ENCODE assay signal across 19 cellular contexts in genomic region chr10:94413374-94413773, GRCh38. TPM values are rescaled to one million over a fixed set of nuclear protein-coding genes. Genes with fewer than 3 reads are reported as not detected.
DNase-seq lines count a peak whose midpoint lies in the region; ATAC-seq and TF ChIP-seq lines count a peak whose summit lies in the region.
"Had no signal": no experiment of that assay in that cellular context is flagged by ENCODE, and none has a peak within 500 bp of the region (broad histone marks: within the 10 kb centered on the region; RNA-seq: fewer than 3 reads in every experiment).

No MANE protein-coding gene starts in this region.

- intact Hi-C loops in activated CD8-positive, alpha-beta T cell treated with anti-CD3 and anti-CD28 coated beads for 36 hours (cut with micrococcal nuclease): no loop called here

- TF ChIP-seq CTCF in activated CD8-positive, alpha-beta T cell treated with anti-CD3 and anti-CD28 coated beads for 36 hours (IDR thresholded peaks at IDR 0.05): no peak

- H3K4me1 Mint-ChIP-seq in activated CD8-positive, alpha-beta T cell treated with anti-CD3 and anti-CD28 coated beads, Interleukin-2, amount 10 ng/mL, durations not matched to agents 7 days and 5 days (ENCODE audit: low read depth): no peaks in the 10 kb centered on the region
- no peaks in the 10 kb centered on the region for H3K4me1 Mint-ChIP-seq in activated CD8-positive, alpha-beta T cell treated with anti-CD3 and anti-CD28 coated beads for 36 hours (ENCODE audit: low read depth)

- POLR2A ChIA-PET in activated CD8-positive, alpha-beta T cell treated with anti-CD3 and anti-CD28 coated beads, Interleukin-2, amount 10 ng/mL, durations not matched to agents 7 days and 5 days (lab: Charles Lee): interaction anchor here (0.5 kb wide), 1 partner anchor 468 kb away, joined by 3 read pairs; no protein-coding TSS in a partner anchor
- POLR2A ChIA-PET in activated CD8-positive, alpha-beta T cell treated with anti-CD3 and anti-CD28 coated beads for 36 hours (lab: Charles Lee): no interaction called here

- no peaks in the 10 kb centered on the region for H3K9me3 Mint-ChIP-seq in activated CD8-positive, alpha-beta T cell treated with anti-CD3 and anti-CD28 coated beads, Interleukin-2, amount 10 ng/mL, durations not matched to agents 7 days and 5 days (ENCODE audit: insufficient read depth)
- no peaks in the 10 kb centered on the region for H3K9me3 Mint-ChIP-seq in activated CD8-positive, alpha-beta T cell treated with anti-CD3 and anti-CD28 coated beads for 36 hours

- DNase-seq in SKM-1 treated with dmso at 0.1 percent for 144 hours (lab: John Stamatoyannopoulos, UW; ENCODE audit: unreplicated experiment) (peak; percentile 29), SKM-1 (lab: John Stamatoyannopoulos, UW; ENCODE audit: unreplicated experiment) (no peak), cerebellar cortex (ENCODE audit: low spot score) (peak; percentile 8), myocyte (ENCODE audit: low read depth) (peak; percentile 11)
- DNase-seq in activated CD8-positive, alpha-beta T cell treated with anti-CD3 and anti-CD28 coated beads, Interleukin-2, amount 10 ng/mL, durations not matched to agents 7 days and 5 days: no peak
- DNase-seq in activated CD8-positive, alpha-beta T cell treated with anti-CD3 and anti-CD28 coated beads for 36 hours: no peak
- DNase-seq: C1 segment of cervical spinal cord, DMS79 treated with DMSO at 0.1 percent for 48 hours, GDM1, GM23248, KBM-7, NCI-H1105, NCI-H1694, NCI-H226, NCI-H524 treated with DMSO at 0.1 percent for 48 hours had no signal

- H3K27me3 Mint-ChIP-seq in activated CD8-positive, alpha-beta T cell treated with anti-CD3 and anti-CD28 coated beads, Interleukin-2, amount 10 ng/mL, durations not matched to agents 7 days and 5 days (ENCODE audit: low read depth): peaks cover 12% of the 10 kb centered on the region
- H3K27me3 Mint-ChIP-seq in activated CD8-positive, alpha-beta T cell treated with anti-CD3 and anti-CD28 coated beads for 36 hours: peaks cover 23% of the 10 kb centered on the region

- H3K36me3 Mint-ChIP-seq in activated CD8-positive, alpha-beta T cell treated with anti-CD3 and anti-CD28 coated beads, Interleukin-2, amount 10 ng/mL, durations not matched to agents 7 days and 5 days (ENCODE audit: low read depth): no peaks in the 10 kb centered on the region
- H3K36me3 Mint-ChIP-seq in activated CD8-positive, alpha-beta T cell treated with anti-CD3 and anti-CD28 coated beads for 36 hours (ENCODE audit: low read depth): no peaks in the 10 kb centered on the region

- CTCF ChIA-PET in activated CD8-positive, alpha-beta T cell treated with anti-CD3 and anti-CD28 coated beads, Interleukin-2, amount 10 ng/mL, durations not matched to agents 7 days and 5 days (lab: Charles Lee): interaction anchor here (0.7 to 2.0 kb wide), 2 partner anchors 93 to 278 kb away, joined by 3 to 9 read pairs; no protein-coding TSS in a partner anchor
- CTCF ChIA-PET in activated CD8-positive, alpha-beta T cell treated with anti-CD3 and anti-CD28 coated beads for 36 hours (lab: Charles Lee): interaction anchor here (1.2 kb wide), 1 partner anchor 31 kb away, joined by 5 read pairs; no protein-coding TSS in a partner anchor

- ATAC-seq in HG03439 (IDR thresholded peaks at IDR 0.05; ENCODE audit: unreplicated experiment) (no peak), GM18858 (IDR thresholded peaks at IDR 0.05; ENCODE audit: unreplicated experiment) (no peak)
- ATAC-seq in activated CD8-positive, alpha-beta T cell treated with anti-CD3 and anti-CD28 coated beads, Interleukin-2, amount 10 ng/mL, durations not matched to agents 7 days and 5 days: no peak
- no peak for ATAC-seq in activated CD8-positive, alpha-beta T cell treated with anti-CD3 and anti-CD28 coated beads for 36 hours
- ATAC-seq: GM12878, HCT116 had no signal

- no peak overlapping the region for H3K27ac Mint-ChIP-seq in activated CD8-positive, alpha-beta T cell treated with anti-CD3 and anti-CD28 coated beads, Interleukin-2, amount 10 ng/mL, durations not matched to agents 7 days and 5 days
- H3K27ac Mint-ChIP-seq in activated CD8-positive, alpha-beta T cell treated with anti-CD3 and anti-CD28 coated beads for 36 hours: no peak overlapping the region

- H3K4me3 Mint-ChIP-seq in activated CD8-positive, alpha-beta T cell treated with anti-CD3 and anti-CD28 coated beads, Interleukin-2, amount 10 ng/mL, durations not matched to agents 7 days and 5 days: no peak overlapping the region
- no peak overlapping the region for H3K4me3 Mint-ChIP-seq in activated CD8-positive, alpha-beta T cell treated with anti-CD3 and anti-CD28 coated beads for 36 hours

RNA-seq across cellular contexts. Expression of gene TBC1D12, which starts 11.0 kb away (rescaled TPM):
- total RNA-seq in myocyte: 16.2 and 17.2 TPM in 2 replicates
- 6.1 TPM for polyA plus RNA-seq in myocyte (2012)
- total RNA-seq in activated CD8-positive, alpha-beta T cell treated with anti-CD3 and anti-CD28 coated beads, Interleukin-2, amount 10 ng/mL, durations not matched to agents 7 days and 5 days: under 1 TPM in 1 of 2 experiments, not detected in 1; 0.05 TPM
- total RNA-seq in activated CD8-positive, alpha-beta T cell treated with anti-CD3 and anti-CD28 coated beads for 36 hours: under 1 TPM; 0.20 TPM

RNA-seq across cellular contexts. Expression of gene NOC3L, which starts 50.6 kb away (rescaled TPM):
- total RNA-seq in myocyte: 26.5 and 32.0 TPM in 2 replicates
- 6.2 TPM for polyA plus RNA-seq in myocyte (2012)
- 10 to 100 TPM; 21.6 to 22.2 TPM for total RNA-seq in activated CD8-positive, alpha-beta T cell treated with anti-CD3 and anti-CD28 coated beads, Interleukin-2, amount 10 ng/mL, durations not matched to agents 7 days and 5 days
- 10 to 100 TPM; 45.5 to 46.6 TPM for total RNA-seq in activated CD8-positive, alpha-beta T cell treated with anti-CD3 and anti-CD28 coated beads for 36 hours

Comparison
In these comparisons a context has a peak if more than half of its experiments do, and no peak if none do; other contexts are left out.
1. DNase-seq: peak in SKM-1 treated with dmso at 0.1 percent for 144 hours (single experiment), cerebellar cortex (single experiment) and myocyte (single experiment); none in SKM-1 (single experiment), activated CD8-positive, alpha-beta T cell treated with anti-CD3 and anti-CD28 coated beads, Interleukin-2, amount 10 ng/mL, durations not matched to agents 7 days and 5 days (single experiment) and activated CD8-positive, alpha-beta T cell treated with anti-CD3 and anti-CD28 coated beads for 36 hours (single experiment).
2. RNA of gene TBC1D12, which starts 11.0 kb away (total RNA-seq): 16.2 to 17.2 TPM in myocyte; 0.20 TPM in activated CD8-positive, alpha-beta T cell treated with anti-CD3 and anti-CD28 coated beads for 36 hours and 0.05 TPM in activated CD8-positive, alpha-beta T cell treated with anti-CD3 and anti-CD28 coated beads, Interleukin-2, amount 10 ng/mL, durations not matched to agents 7 days and 5 days; every median in the first group is over 10 times any median in the second.